In the genomic region with DNA sequence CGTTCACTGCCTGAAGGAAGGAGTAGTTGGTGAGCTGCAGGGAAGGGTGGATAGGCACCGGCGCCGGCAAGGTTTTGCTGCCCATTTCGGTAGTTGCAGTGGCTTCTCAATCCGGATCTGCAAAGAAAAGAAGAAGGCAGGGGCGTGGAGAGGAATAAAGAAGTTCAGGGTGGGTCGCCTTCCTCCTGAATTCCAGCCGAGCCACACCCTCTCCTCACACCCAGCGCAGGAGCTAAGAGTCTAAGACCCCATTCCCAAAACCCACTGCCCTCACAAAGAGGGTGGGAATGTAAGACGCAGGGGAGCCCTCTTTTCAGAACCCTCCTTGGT, we compare ENCODE assay signal across 30 cellular contexts. TPM values are rescaled to one million over a fixed set of nuclear protein-coding genes. Genes with fewer than 3 reads are reported as not detected.
"Had no signal": no experiment of that assay in that cellular context is flagged by ENCODE, and none has a peak within 500 bp of the region (broad histone marks: within the 10 kb centered on the region; RNA-seq: fewer than 3 reads in every experiment).

No MANE protein-coding gene starts in this region.

- H3K27ac ChIP-seq: brain microvascular endothelial cell, esophagus squamous epithelium, foreskin keratinocyte, ovary, psoas muscle, SJSA1, skin epidermis, testis had no signal

- H3K36me3 ChIP-seq: esophagus squamous epithelium, ovary, SJSA1 had no signal

- H3K27ac Mint-ChIP-seq: activated B cell treated with CpG ODN at 0.5 μM for 24 hours; activated CD4-positive, alpha-beta memory T cell treated with anti-CD3 and anti-CD28 coated beads for 36 hours; activated naive CD8-positive, alpha-beta T cell treated with anti-CD3 and anti-CD28 coated beads for 36 hours; activated T-helper 1 cell treated with anti-CD3 and anti-CD28 coated beads, Interleukin-12 subunit alpha, Interleukin-12 subunit beta, Interleukin-2, Interleukin-4 antibody, amounts not matched to agents 30 ng/mL and 10 ng/mL and 1 ng/mL, durations not matched to agents 14 hours and 24 hours and 36 hours; stimulated activated effector memory CD8-positive, alpha-beta T cell treated with anti-CD3 and anti-CD28 coated beads, Interleukin-12 subunit alpha, Interleukin-12 subunit beta, amount 100 ng/mL, for 72 hours had no signal

- ATAC-seq: foreskin keratinocyte; left lobe of liver; psoas muscle; right cardiac atrium; stimulated activated effector memory CD8-positive, alpha-beta T cell treated with anti-CD3 and anti-CD28 coated beads, Interleukin-12 subunit alpha, Interleukin-12 subunit beta, amount 100 ng/mL, for 72 hours had no signal

- H3K9me3 ChIP-seq: esophagus squamous epithelium, ovary, psoas muscle, SJSA1, testis had no signal

- H3K36me3 Mint-ChIP-seq: activated CD4-positive, alpha-beta memory T cell treated with anti-CD3 and anti-CD28 coated beads for 36 hours; activated naive CD8-positive, alpha-beta T cell treated with anti-CD3 and anti-CD28 coated beads for 36 hours had no signal

- H3K4me3 ChIP-seq: lung, ovary, psoas muscle, SJSA1, skin epidermis, testis had no signal

- H3K27me3 ChIP-seq: brain microvascular endothelial cell, ovary, SJSA1, testis had no signal

- H3K4me1 ChIP-seq: foreskin keratinocyte had no signal

- H3K9me3 Mint-ChIP-seq: activated B cell treated with CpG ODN at 0.5 μM for 24 hours; activated CD4-positive, alpha-beta memory T cell treated with anti-CD3 and anti-CD28 coated beads for 36 hours; activated naive CD8-positive, alpha-beta T cell treated with anti-CD3 and anti-CD28 coated beads for 36 hours; activated T-helper 1 cell treated with anti-CD3 and anti-CD28 coated beads, Interleukin-12 subunit alpha, Interleukin-12 subunit beta, Interleukin-2, Interleukin-4 antibody, amounts not matched to agents 30 ng/mL and 10 ng/mL and 1 ng/mL, durations not matched to agents 14 hours and 24 hours and 36 hours; stimulated activated effector memory CD8-positive, alpha-beta T cell treated with anti-CD3 and anti-CD28 coated beads, Interleukin-12 subunit alpha, Interleukin-12 subunit beta, amount 100 ng/mL, for 72 hours had no signal

- H3K4me3 Mint-ChIP-seq: activated B cell treated with CpG ODN at 0.5 μM for 24 hours; activated CD4-positive, alpha-beta memory T cell treated with anti-CD3 and anti-CD28 coated beads for 36 hours; activated naive CD8-positive, alpha-beta T cell treated with anti-CD3 and anti-CD28 coated beads for 36 hours; activated T-helper 1 cell treated with anti-CD3 and anti-CD28 coated beads, Interleukin-12 subunit alpha, Interleukin-12 subunit beta, Interleukin-2, Interleukin-4 antibody, amounts not matched to agents 30 ng/mL and 10 ng/mL and 1 ng/mL, durations not matched to agents 14 hours and 24 hours and 36 hours; stimulated activated effector memory CD8-positive, alpha-beta T cell treated with anti-CD3 and anti-CD28 coated beads, Interleukin-12 subunit alpha, Interleukin-12 subunit beta, amount 100 ng/mL, for 72 hours had no signal

- DNase-seq: activated B cell treated with CpG ODN at 0.5 μM for 24 hours; activated CD4-positive, alpha-beta memory T cell treated with anti-CD3 and anti-CD28 coated beads for 36 hours; activated CD4-positive, alpha-beta T cell treated with anti-CD3 and anti-CD28 coated beads for 4 hours; activated naive CD4-positive, alpha-beta T cell; activated naive CD8-positive, alpha-beta T cell treated with anti-CD3 and anti-CD28 coated beads for 36 hours; activated T-cell treated with anti-CD3 and anti-CD28 coated beads for 4 hours; amygdala; brain microvascular endothelial cell; dermis blood vessel endothelial cell; effector memory CD4-positive, alpha-beta T cell; esophagus squamous epithelium; foreskin keratinocyte; kidney; midbrain; ovary; psoas muscle; stimulated activated CD4-positive, alpha-beta T cell treated with anti-CD3 and anti-CD28 coated beads, Interleukin-15, amount 100 ng/mL, for 24 hours; stimulated activated CD4-positive, alpha-beta T cell treated with anti-CD3 and anti-CD28 coated beads, Interleukin-4, amount 100 ng/mL, for 24 hours; SW 1271; testis had no signal

RNA-seq across cellular contexts. Expression of a gene that starts 4.7 kb away (rescaled TPM):
- total RNA-seq: activated B cell treated with CpG ODN at 0.5 μM for 24 hours; activated CD4-positive, alpha-beta memory T cell treated with anti-CD3 and anti-CD28 coated beads for 36 hours; activated naive CD8-positive, alpha-beta T cell treated with anti-CD3 and anti-CD28 coated beads for 36 hours; activated T-helper 1 cell treated with anti-CD3 and anti-CD28 coated beads, Interleukin-12 subunit alpha, Interleukin-12 subunit beta, Interleukin-2, Interleukin-4 antibody, amounts not matched to agents 30 ng/mL and 10 ng/mL and 1 ng/mL, durations not matched to agents 14 hours and 24 hours and 36 hours; endothelial cell of umbilical vein; T-helper 2 cell treated with Interferon-gamma antibody and Interleukin-4, amounts not matched to agents 100 ng/mL and 5 ng/mL, for 36 hours had no signal
- polyA plus RNA-seq: endothelial cell of umbilical vein, neural cell had no signal
